Comparison of ENCODE assay signal across 1 cellular context in genomic region chr16:4115941-4116327, GRCh38.
TF ChIP-seq lines count a peak whose summit lies in the region.

No MANE protein-coding gene starts in this region.

TF ChIP-seq in HEK293, 187 proteins besides CTCF, POLR2A, EP300 and RAD21 (continued from another document):
- no peak for TF ChIP-seq ZNF148 (tag by site-specific recombination; IDR thresholded peaks at IDR 0.05; ENCODE audit: borderline replicate concordance)
- no peak for TF ChIP-seq SP2 (tag by site-specific recombination; IDR thresholded peaks at IDR 0.05)
- TF ChIP-seq SP7 (tag by site-specific recombination; IDR thresholded peaks at IDR 0.05) = no peak
- TF ChIP-seq ZNF843 (tag by site-specific recombination; IDR thresholded peaks at IDR 0.05) = no peak
- TF ChIP-seq WT1 (tag by site-specific recombination; IDR thresholded peaks at IDR 0.05) = no peak
